ENCODE assay signal across 7 cellular contexts in genomic region chr1:18256318-18257235, GRCh38.
DNase-seq lines count a peak whose midpoint lies in the region; ATAC-seq and TF ChIP-seq lines count a peak whose summit lies in the region.

No MANE protein-coding gene starts in this region.

- no peak overlapping the region for H3K4ac ChIP-seq in mesendoderm (ENCODE audit: low read depth, low read length)

- no peaks in the 10 kb centered on the region for H3K79me2 ChIP-seq in mesendoderm (ENCODE audit: control insufficient read depth, insufficient read depth, low read length)

- H4K5ac ChIP-seq in mesendoderm (ENCODE audit: low read length): no peak overlapping the region

- no peaks in the 10 kb centered on the region for H3K27me3 ChIP-seq in mesendoderm (ENCODE audit: insufficient read depth, low read length, poor library complexity)

- no peak overlapping the region for H3K27ac Mint-ChIP-seq in stimulated activated memory B cell treated with anti-CD40 and anti-IgM and Interleukin-4, amounts not matched to agents 10 μg/mL and 1 μg/mL and 100 μg/mL, for 72 hours

- no peak overlapping the region for H2AK5ac ChIP-seq in mesendoderm (ENCODE audit: low read length)

- no peak for TF ChIP-seq CTCF in astrocyte of the cerebellum (IDR thresholded peaks at IDR 0.05; ENCODE audit: low read depth, low read length, missing control alignments)

- no peaks in the 10 kb centered on the region for H3K36me3 Mint-ChIP-seq in stimulated activated memory B cell treated with anti-CD40 and anti-IgM and Interleukin-4, amounts not matched to agents 10 μg/mL and 1 μg/mL and 100 μg/mL, for 72 hours

- H3K4me3 ChIP-seq in astrocyte of the cerebellum (ENCODE audit: low read depth, low read length) (no peak overlapping the region), mesendoderm (ENCODE audit: low read length) (no peak overlapping the region)

- no peak overlapping the region for H3K4me2 ChIP-seq in mesendoderm (ENCODE audit: low read length)

- no peaks in the 10 kb centered on the region for H3K4me1 Mint-ChIP-seq in stimulated activated memory B cell treated with anti-CD40 and anti-IgM and Interleukin-4, amounts not matched to agents 10 μg/mL and 1 μg/mL and 100 μg/mL, for 72 hours

- peaks cover 10% of the 10 kb centered on the region for H3K9me3 Mint-ChIP-seq in stimulated activated memory B cell treated with anti-CD40 and anti-IgM and Interleukin-4, amounts not matched to agents 10 μg/mL and 1 μg/mL and 100 μg/mL, for 72 hours

- DNase-seq in GM19238 (ENCODE audit: insufficient read length, low spot score) (peak; percentile 33), NCI-H1105 (lab: John Stamatoyannopoulos, UW) (peak; percentile 73), astrocyte of the cerebellum (ENCODE audit: low read depth) (peak; percentile 3), mesendoderm (peak; percentile 87)
- no peak for DNase-seq in activated effector memory CD4-positive, alpha-beta T cell treated with Interleukin-2 at 50 U/mL for 16 hours

- no peak overlapping the region for H2BK5ac ChIP-seq in mesendoderm (ENCODE audit: low read length)

- H4K8ac ChIP-seq in mesendoderm (ENCODE audit: low read depth, low read length): no peak overlapping the region

- no peak overlapping the region for H3K56ac ChIP-seq in mesendoderm (ENCODE audit: low read length)

- H3K4me3 Mint-ChIP-seq in stimulated activated memory B cell treated with anti-CD40 and anti-IgM and Interleukin-4, amounts not matched to agents 10 μg/mL and 1 μg/mL and 100 μg/mL, for 72 hours: no peak overlapping the region

- H3K36me3 ChIP-seq in mesendoderm (ENCODE audit: control insufficient read depth, insufficient read depth, low read length): no peaks in the 10 kb centered on the region

- peaks cover 36% of the 10 kb centered on the region for H3K27me3 Mint-ChIP-seq in stimulated activated memory B cell treated with anti-CD40 and anti-IgM and Interleukin-4, amounts not matched to agents 10 μg/mL and 1 μg/mL and 100 μg/mL, for 72 hours

- no peak overlapping the region for H3K23ac ChIP-seq in mesendoderm (ENCODE audit: low read length)

- no peak overlapping the region for H2BK15ac ChIP-seq in mesendoderm (replicated peaks; ENCODE audit: low read depth)

- no peaks in the 10 kb centered on the region for H3K4me1 ChIP-seq in mesendoderm (ENCODE audit: control insufficient read depth, low read depth, low read length)

- H3K9ac ChIP-seq in mesendoderm (ENCODE audit: low read length): no peak overlapping the region

- H3K18ac ChIP-seq in mesendoderm (ENCODE audit: low read length): no peak overlapping the region

- H3K79me1 ChIP-seq in mesendoderm (ENCODE audit: low read length): no peaks in the 10 kb centered on the region

- no CpG with 5 or more reads among the region's 17 CpGs for WGBS in mesendoderm (ENCODE audit: extremely low coverage, insufficient coverage, low lambda C conversion rate)

- H2BK120ac ChIP-seq in mesendoderm (ENCODE audit: low read depth, low read length): no peak overlapping the region

- ATAC-seq in stimulated activated memory B cell treated with anti-CD40 and anti-IgM and Interleukin-4, amounts not matched to agents 10 μg/mL and 1 μg/mL and 100 μg/mL, for 72 hours: no peak
- ATAC-seq in HG02970 (IDR thresholded peaks at IDR 0.05; ENCODE audit: low FRiP score, unreplicated experiment): no peak

- no peak overlapping the region for H3K27ac ChIP-seq in mesendoderm (ENCODE audit: low read depth, low read length)

- in situ Hi-C loops in astrocyte of the cerebellum (cut with HindIII; ENCODE audit: low sequenced_read_pairs): no loop called here
